ENCODE assay signal across 24 cellular contexts in the genomic region with DNA sequence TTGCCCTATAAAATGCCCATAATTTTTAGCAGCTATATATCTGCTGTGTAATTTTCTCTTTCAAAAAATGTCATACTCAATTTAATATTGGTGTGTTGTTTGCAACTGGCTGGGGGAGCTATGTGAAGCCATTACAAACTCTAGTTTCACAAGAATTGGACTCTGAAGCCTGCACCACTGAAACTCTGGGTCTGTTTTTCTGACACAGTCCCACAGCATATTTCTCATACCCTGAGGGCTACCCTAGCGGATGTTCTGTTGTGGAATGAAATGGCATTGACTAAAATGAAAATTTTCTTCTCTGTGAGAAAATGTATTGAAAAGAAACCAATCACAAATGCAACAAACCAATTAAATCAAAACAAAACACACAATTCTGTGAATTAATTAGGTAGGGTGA.
"Had no signal": no experiment of that assay in that cellular context is flagged by ENCODE, and none has a peak within 500 bp of the region (broad histone marks: within the 10 kb centered on the region; RNA-seq: fewer than 3 reads in every experiment).

No MANE protein-coding gene starts in this region.

- H3K9me3 ChIP-seq: MG63, Peyer's patch, SJSA1 had no signal

- FAIRE-seq: bronchial epithelial cell had no signal

- H3K27me3 ChIP-seq: MG63, Peyer's patch, SJSA1 had no signal

- H3K27ac ChIP-seq: Peyer's patch, SJSA1 had no signal

- DNase-seq: activated CD4-positive, alpha-beta T cell treated with anti-CD3 and anti-CD28 coated beads for 4 hours; activated CD8-positive, alpha-beta memory T cell treated with anti-CD3 and anti-CD28 coated beads, Interleukin-2, amount 50 U/mL, for 48 hours; activated CD8-positive, alpha-beta T cell treated with anti-CD3 and anti-CD28 coated beads for 36 hours; activated naive CD4-positive, alpha-beta T cell treated with anti-CD3 and anti-CD28 coated beads, Interleukin-2, amount 50 U/mL, for 16 hours; activated naive CD8-positive, alpha-beta T cell treated with anti-CD3 and anti-CD28 coated beads, Interleukin-2, amount 10 ng/mL, durations not matched to agents 7 days and 5 days; activated T-cell treated with anti-CD3 and anti-CD28 coated beads, Interleukin-2, amount 50 U/mL, for 1 hour; aorta; MG63; MV-4-11; NCI-H1092 treated with DMSO at 0.1 percent for 48 hours; NCI-H1417 treated with DMSO at 0.1 percent for 48 hours; NCI-H1694; NCI-H2029; NCI-H2107; NCI-H345; NCI-H510A treated with DMSO at 0.1 percent for 48 hours; NCI-H69; Peyer's patch; SHP77; SW 1271 had no signal

- H3K4me1 ChIP-seq: Peyer's patch, SJSA1 had no signal

- ATAC-seq: activated CD4-positive, CD25-positive, alpha-beta regulatory T cell treated with anti-CD3 and anti-CD28 coated beads, Interleukin-2, amount 50 U/mL, for 24 hours; activated CD8-positive, alpha-beta T cell treated with anti-CD3 and anti-CD28 coated beads for 36 hours; SK-N-SH treated with all-trans-retinoic acid at 6 μM for 48 hours had no signal

- H3K36me3 ChIP-seq: MG63, Peyer's patch, SJSA1 had no signal

- H3K4me3 ChIP-seq: MG63, Peyer's patch, SJSA1 had no signal
